In genomic region chr4:81736324-81736723, GRCh38 we compare ENCODE assay signal across 18 cellular contexts.
"Had no signal": no experiment of that assay in that cellular context is flagged by ENCODE, and none has a peak within 500 bp of the region (broad histone marks: within the 10 kb centered on the region; RNA-seq: fewer than 3 reads in every experiment).

No MANE protein-coding gene starts in this region.

- ATAC-seq: activated CD4-positive, alpha-beta T cell treated with anti-CD3 and anti-CD28 coated beads for 36 hours; effector memory CD8-positive, alpha-beta T cell; gastrocnemius medialis; left lung; pancreas; sciatic nerve had no signal

- H3K4me3 ChIP-seq: gastrocnemius medialis, left lung, pancreas, smooth muscle cell, stomach had no signal

- H3K4me2 ChIP-seq: smooth muscle cell had no signal

- H3K27me3 Mint-ChIP-seq: activated CD4-positive, alpha-beta T cell treated with anti-CD3 and anti-CD28 coated beads for 36 hours; activated naive CD8-positive, alpha-beta T cell had no signal

- H3K27ac Mint-ChIP-seq: activated CD4-positive, alpha-beta T cell treated with anti-CD3 and anti-CD28 coated beads for 36 hours; activated naive CD8-positive, alpha-beta T cell; activated T-helper 1 cell treated with anti-CD3 and anti-CD28 coated beads, Interleukin-12 subunit alpha, Interleukin-12 subunit beta, Interleukin-2, Interleukin-4 antibody, amounts not matched to agents 30 ng/mL and 10 ng/mL and 1 ng/mL, durations not matched to agents 14 hours and 24 hours and 36 hours; effector memory CD8-positive, alpha-beta T cell had no signal

- H3K27ac ChIP-seq: gastrocnemius medialis, left lung, pancreas, stomach, WERI-Rb-1 had no signal

- H3K36me3 ChIP-seq: gastrocnemius medialis, left lung, pancreas, stomach, WERI-Rb-1 had no signal

- H3K36me3 Mint-ChIP-seq: activated naive CD8-positive, alpha-beta T cell had no signal

- H3K9me3 Mint-ChIP-seq: activated T-helper 1 cell treated with anti-CD3 and anti-CD28 coated beads, Interleukin-12 subunit alpha, Interleukin-12 subunit beta, Interleukin-2, Interleukin-4 antibody, amounts not matched to agents 30 ng/mL and 10 ng/mL and 1 ng/mL, durations not matched to agents 14 hours and 24 hours and 36 hours; effector memory CD8-positive, alpha-beta T cell had no signal

- H3K27me3 ChIP-seq: gastrocnemius medialis, left lung, pancreas, stomach had no signal

- H3K4me3 Mint-ChIP-seq: activated CD4-positive, alpha-beta T cell treated with anti-CD3 and anti-CD28 coated beads for 36 hours; activated naive CD8-positive, alpha-beta T cell; activated T-helper 1 cell treated with anti-CD3 and anti-CD28 coated beads, Interleukin-12 subunit alpha, Interleukin-12 subunit beta, Interleukin-2, Interleukin-4 antibody, amounts not matched to agents 30 ng/mL and 10 ng/mL and 1 ng/mL, durations not matched to agents 14 hours and 24 hours and 36 hours; effector memory CD8-positive, alpha-beta T cell had no signal

- DNase-seq: activated CD4-positive, alpha-beta T cell treated with anti-CD3 and anti-CD28 coated beads for 36 hours; activated CD4-positive, alpha-beta T cell treated with anti-CD3 and anti-CD28 coated beads, Interleukin-2, amount 50 U/mL, for 48 hours; activated T-cell treated with anti-CD3 and anti-CD28 coated beads for 4 hours; effector memory CD8-positive, alpha-beta T cell; gastrocnemius medialis; head of caudate nucleus; kidney; left lung; mammary epithelial cell; pancreas; stimulated activated CD4-positive, alpha-beta T cell treated with anti-CD3 and anti-CD28 coated beads, Interleukin-4, amount 100 ng/mL, for 1 hour; stomach; trophoblast cell; WERI-Rb-1 had no signal

- H3K4me1 ChIP-seq: gastrocnemius medialis, left lung, pancreas, stomach had no signal

- H3K9me3 ChIP-seq: gastrocnemius medialis, left lung, pancreas, stomach had no signal
